ENCODE assay signal across 1 cellular context in genomic region chr2:188291617-188292445, GRCh38.
A peak's percentile ranks its signal among the peaks of the same experiment; 100 is the strongest.
TF ChIP-seq lines count a peak whose summit lies in the region.

GULP1 (plus strand) TSS chr2:188291874; CDS start chr2:188477703, 185,829 bp downstream.

TF ChIP-seq in WTC11, 78 proteins besides CTCF, POLR2A, EP300 and RAD21 (continued from another document):
- 0 out of 2 replicates have a peak, but pooled peaks have one; percentile 18 for TF ChIP-seq ZNF532 (CRISPR knock-in tag; IDR thresholded peaks at IDR 0.05; ENCODE audit: borderline replicate concordance)
- TF ChIP-seq CDX4 (CRISPR knock-in tag; IDR thresholded peaks at IDR 0.05; ENCODE audit: borderline replicate concordance): no peak
- no peak for TF ChIP-seq ZNF396 (CRISPR knock-in tag; IDR thresholded peaks at IDR 0.05; ENCODE audit: borderline replicate concordance)
- no peak for TF ChIP-seq ZMAT4 (CRISPR knock-in tag; IDR thresholded peaks at IDR 0.05)
- no peak for TF ChIP-seq ZNF423 (CRISPR knock-in tag; IDR thresholded peaks at IDR 0.05)
- TF ChIP-seq ATF3 (CRISPR knock-in tag; conservative IDR thresholded peaks at IDR 0.05): no peak
- TF ChIP-seq ARID4B (CRISPR knock-in tag; IDR thresholded peaks at IDR 0.05; ENCODE audit: borderline replicate concordance): 0 out of 2 replicates have a peak, but pooled peaks have one; percentile 59
- TF ChIP-seq CREM (CRISPR knock-in tag; IDR thresholded peaks at IDR 0.05): 0 out of 2 replicates have a peak, but pooled peaks have one; percentile 7
- peak; percentile 35; the same call in 1 of the 2 replicates for TF ChIP-seq SP1 (CRISPR knock-in tag; conservative IDR thresholded peaks at IDR 0.05)
